26 cellular contexts compared by ENCODE assay signal in genomic region chr10:104908581-104908980, GRCh38.
"Had no signal": no experiment of that assay in that cellular context is flagged by ENCODE, and none has a peak within 500 bp of the region (broad histone marks: within the 10 kb centered on the region; RNA-seq: fewer than 3 reads in every experiment).

No MANE protein-coding gene starts in this region.

- H3K4me2 ChIP-seq: KMS-11, PC-9, SK-N-SH had no signal

- DNase-seq: Karpas-422, KBM-7, MM.1S, MV-4-11, NCI-H1092, NCI-H1105, NCI-H1417 treated with DMSO at 0.1 percent for 48 hours, NCI-H1694 treated with DMSO at 0.1 percent for 48 hours, NCI-H187 treated with DMSO at 0.1 percent for 48 hours, NCI-H2029, NCI-H2171 treated with DMSO at 0.1 percent for 48 hours, NCI-H2227 treated with DMSO at 0.1 percent for 48 hours, NCI-H446, NCI-H510A treated with DMSO at 0.1 percent for 48 hours, NCI-H524 treated with DMSO at 0.1 percent for 48 hours, NCI-H526 treated with DMSO at 0.1 percent for 48 hours, NCI-H774, PC-9, SHP77, SIG-M5, SJCRH30, SK-N-SH had no signal

- H3K9ac ChIP-seq: KMS-11, SK-N-SH had no signal

- H3K9me3 ChIP-seq: SJCRH30, SK-N-SH had no signal

- H3K4me1 ChIP-seq: SJCRH30 had no signal

- ATAC-seq: Panc1, Right ventricle myocardium inferior had no signal

- H3K36me3 ChIP-seq: SJCRH30 had no signal

- H3K4me3 ChIP-seq: PC-9, SJCRH30 had no signal

- H3K27ac ChIP-seq: KMS-11, PC-9, RWPE1, SJCRH30 had no signal
